In the genomic region with DNA sequence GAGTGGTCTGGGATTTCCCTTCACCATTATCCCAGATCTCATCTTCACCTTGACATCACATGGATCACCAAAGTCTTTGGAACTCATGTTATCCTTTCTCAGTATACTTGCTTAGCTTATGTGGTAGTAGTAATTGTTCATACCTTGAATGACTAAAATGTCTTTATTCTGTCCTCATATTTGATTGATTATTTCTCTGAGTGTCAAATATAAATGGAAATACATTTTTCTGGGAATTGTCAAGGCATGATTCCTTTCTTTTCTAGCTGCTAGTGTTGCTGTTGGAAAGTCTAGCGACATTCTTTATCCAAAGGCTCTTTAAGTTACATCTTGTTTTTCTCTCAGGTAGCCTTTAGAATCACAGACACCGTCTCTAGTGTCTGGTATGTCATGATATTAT, we compare ENCODE assay signal across 11 cellular contexts.
"Had no signal": no experiment of that assay in that cellular context is flagged by ENCODE, and none has a peak within 500 bp of the region (broad histone marks: within the 10 kb centered on the region; RNA-seq: fewer than 3 reads in every experiment).

No MANE protein-coding gene starts in this region.

- H3K9ac ChIP-seq: GM23248 had no signal

- FAIRE-seq: H1, H54 had no signal

- H3K4me1 ChIP-seq: HAP-1 had no signal

- H3K27ac ChIP-seq: GM23248 had no signal

- H3K9me3 ChIP-seq: HAP-1 had no signal

- H3K4me3 Mint-ChIP-seq: GM23338, H9, HFFc6 had no signal

- H3K9me3 Mint-ChIP-seq: H9, HFFc6 had no signal

- ATAC-seq: GM23338, HCT116 had no signal

- H3K4me2 ChIP-seq: GM23338 had no signal

- DNase-seq: GM23248, GOT3, H7, H9, HCEC 1CT, HFFc6 had no signal

- H2AFZ ChIP-seq: GM23248, GM23338 had no signal

- H3K4me3 ChIP-seq: GM23248, GM23338, HAP-1 had no signal

- H3K27ac Mint-ChIP-seq: GM23338, H9, HFFc6 had no signal

- H3K36me3 ChIP-seq: HAP-1 had no signal
